19 cellular contexts compared by ENCODE assay signal in the genomic region with DNA sequence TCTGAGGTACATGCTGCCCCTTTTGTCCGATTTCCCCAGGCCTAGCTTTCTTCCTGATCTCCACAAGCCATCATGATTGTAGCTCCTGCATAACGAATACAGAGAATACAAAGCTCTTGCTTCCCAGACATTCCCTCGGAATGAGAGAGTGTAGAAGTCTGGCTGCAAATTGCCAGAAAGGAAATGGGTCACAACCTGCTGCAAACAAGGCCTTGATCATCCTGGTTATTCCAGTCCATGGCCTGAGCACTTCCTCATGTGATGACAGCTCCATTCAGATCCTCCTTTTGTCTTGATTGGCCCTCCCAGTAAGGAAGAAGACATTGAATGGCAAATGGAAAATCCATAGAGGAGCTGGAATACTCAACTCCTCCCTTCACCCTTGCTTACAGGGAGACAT.
DNase-seq lines count a peak whose midpoint lies in the region; ATAC-seq, FAIRE-seq and TF ChIP-seq lines count a peak whose summit lies in the region.
"Had no signal": no experiment of that assay in that cellular context is flagged by ENCODE, and none has a peak within 500 bp of the region (broad histone marks: within the 10 kb centered on the region; RNA-seq: fewer than 3 reads in every experiment).

No MANE protein-coding gene starts in this region.

- peak overlapping the region; percentile 1 for H3K27ac Mint-ChIP-seq in activated naive CD8-positive, alpha-beta T cell
- no peak overlapping the region for H3K27ac Mint-ChIP-seq in activated naive CD8-positive, alpha-beta T cell treated with anti-CD3 and anti-CD28 coated beads for 36 hours
- H3K27ac Mint-ChIP-seq in activated T-cell treated with anti-CD3 and anti-CD28 coated beads, Interleukin-2, amount 50 U/mL, for 72 hours = no peak overlapping the region
- H3K27ac Mint-ChIP-seq in stimulated activated naive B cell treated with anti-CD40 and anti-IgM and Interleukin-4, amounts not matched to agents 10 μg/mL and 1 μg/mL and 100 μg/mL, for 72 hours = no peak overlapping the region
- H3K27ac Mint-ChIP-seq: CD4-positive, CD25-positive, alpha-beta regulatory T cell had no signal

- DNase-seq in activated naive CD8-positive, alpha-beta T cell treated with anti-CD3 and anti-CD28 coated beads for 36 hours = no peak
- DNase-seq in bronchial epithelial cell (ENCODE audit: low read depth) (peak; percentile 90), glomerular visceral epithelial cell (ENCODE audit: extremely low spot score) (peak; percentile 7)
- no peak for DNase-seq in activated T-cell treated with anti-CD3 and anti-CD28 coated beads, Interleukin-2, amount 50 U/mL, for 72 hours
- DNase-seq in stimulated activated CD4-positive, alpha-beta T cell treated with anti-CD3 and anti-CD28 coated beads, Interleukin-12 subunit alpha, Interleukin-12 subunit beta, amount 100 ng/mL, for 4 hours = no peak
- no peak for DNase-seq in stimulated activated naive B cell treated with anti-CD40 and anti-IgM and Interleukin-4, amounts not matched to agents 10 μg/mL and 1 μg/mL and 100 μg/mL, for 72 hours
- DNase-seq: AML-193; Calu3; CD4-positive, CD25-positive, alpha-beta regulatory T cell; Karpas-422; MM.1S; NCI-H1105 treated with DMSO at 0.1 percent for 48 hours; NCI-H187; NCI-H446 had no signal

- H3K4me3 Mint-ChIP-seq in activated naive CD8-positive, alpha-beta T cell = no peak overlapping the region
- no peak overlapping the region for H3K4me3 Mint-ChIP-seq in activated naive CD8-positive, alpha-beta T cell treated with anti-CD3 and anti-CD28 coated beads for 36 hours
- no peak overlapping the region for H3K4me3 Mint-ChIP-seq in activated T-cell treated with anti-CD3 and anti-CD28 coated beads, Interleukin-2, amount 50 U/mL, for 72 hours
- H3K4me3 Mint-ChIP-seq in stimulated activated naive B cell treated with anti-CD40 and anti-IgM and Interleukin-4, amounts not matched to agents 10 μg/mL and 1 μg/mL and 100 μg/mL, for 72 hours = no peak overlapping the region
- H3K4me3 Mint-ChIP-seq: CD4-positive, CD25-positive, alpha-beta regulatory T cell had no signal

- peaks cover 2% of the 10 kb centered on the region for H3K27me3 Mint-ChIP-seq in activated naive CD8-positive, alpha-beta T cell
- H3K27me3 Mint-ChIP-seq in activated naive CD8-positive, alpha-beta T cell treated with anti-CD3 and anti-CD28 coated beads for 36 hours = peaks cover 29% of the 10 kb centered on the region
- peaks cover 61% of the 10 kb centered on the region for H3K27me3 Mint-ChIP-seq in activated T-cell treated with anti-CD3 and anti-CD28 coated beads, Interleukin-2, amount 50 U/mL, for 72 hours (ENCODE audit: low read depth)
- H3K27me3 Mint-ChIP-seq in stimulated activated naive B cell treated with anti-CD40 and anti-IgM and Interleukin-4, amounts not matched to agents 10 μg/mL and 1 μg/mL and 100 μg/mL, for 72 hours = peaks cover 15 to 42% of the 10 kb centered on the region in 2 donors

- no peak for ATAC-seq in activated T-cell treated with anti-CD3 and anti-CD28 coated beads, Interleukin-2, amount 50 U/mL, for 72 hours (replicated peaks in 1 of 2)
- ATAC-seq in HG03135 (IDR thresholded peaks at IDR 0.05; ENCODE audit: unreplicated experiment) = no peak
- ATAC-seq in stimulated activated naive B cell treated with anti-CD40 and anti-IgM and Interleukin-4, amounts not matched to agents 10 μg/mL and 1 μg/mL and 100 μg/mL, for 72 hours (replicated peaks) = no peak

- no peak for FAIRE-seq in bronchial epithelial cell (lab: Jason Lieb, UNC)
- FAIRE-seq: A204.1, G401.6, GM12891 had no signal

- H3K36me3 Mint-ChIP-seq in activated naive CD8-positive, alpha-beta T cell = no peaks in the 10 kb centered on the region
- H3K36me3 Mint-ChIP-seq in activated naive CD8-positive, alpha-beta T cell treated with anti-CD3 and anti-CD28 coated beads for 36 hours = no peaks in the 10 kb centered on the region
- peaks cover 3 to 4% of the 10 kb centered on the region in 2 donors for H3K36me3 Mint-ChIP-seq in activated T-cell treated with anti-CD3 and anti-CD28 coated beads, Interleukin-2, amount 50 U/mL, for 72 hours (ENCODE audit: insufficient read depth in 2 of 2)
- H3K36me3 Mint-ChIP-seq in stimulated activated naive B cell treated with anti-CD40 and anti-IgM and Interleukin-4, amounts not matched to agents 10 μg/mL and 1 μg/mL and 100 μg/mL, for 72 hours = no peaks in the 10 kb centered on the region
- H3K36me3 Mint-ChIP-seq: CD4-positive, CD25-positive, alpha-beta regulatory T cell had no signal

- no peak overlapping the region for H3K4me3 ChIP-seq in bronchial epithelial cell (ENCODE audit: low read depth, low read length)

- peaks cover 32% of the 10 kb centered on the region for H3K4me1 Mint-ChIP-seq in activated naive CD8-positive, alpha-beta T cell (ENCODE audit: low read depth)
- H3K4me1 Mint-ChIP-seq in activated naive CD8-positive, alpha-beta T cell treated with anti-CD3 and anti-CD28 coated beads for 36 hours = peaks cover 22% of the 10 kb centered on the region
- H3K4me1 Mint-ChIP-seq in activated T-cell treated with anti-CD3 and anti-CD28 coated beads, Interleukin-2, amount 50 U/mL, for 72 hours (ENCODE audit: low read depth) = peaks cover 43% of the 10 kb centered on the region
- peaks cover 7 to 10% of the 10 kb centered on the region in 2 donors for H3K4me1 Mint-ChIP-seq in stimulated activated naive B cell treated with anti-CD40 and anti-IgM and Interleukin-4, amounts not matched to agents 10 μg/mL and 1 μg/mL and 100 μg/mL, for 72 hours

- no peaks in the 10 kb centered on the region for H3K27me3 ChIP-seq in bronchial epithelial cell (ENCODE audit: control insufficient read depth, insufficient read depth, low read length)

- TF ChIP-seq CTCF in bronchial epithelial cell (IDR thresholded peaks at IDR 0.05; ENCODE audit: insufficient read depth, low read length, severe bottlenecking) = no peak

- H3K36me3 ChIP-seq in bronchial epithelial cell (ENCODE audit: control insufficient read depth, insufficient read depth, low read length) = no peaks in the 10 kb centered on the region

- H3K9me3 Mint-ChIP-seq in activated naive CD8-positive, alpha-beta T cell (ENCODE audit: low read depth) = no peaks in the 10 kb centered on the region
- H3K9me3 Mint-ChIP-seq in activated naive CD8-positive, alpha-beta T cell treated with anti-CD3 and anti-CD28 coated beads for 36 hours = no peaks in the 10 kb centered on the region
- peaks cover 0 to 1% of the 10 kb centered on the region in 2 donors for H3K9me3 Mint-ChIP-seq in activated T-cell treated with anti-CD3 and anti-CD28 coated beads, Interleukin-2, amount 50 U/mL, for 72 hours
- H3K9me3 Mint-ChIP-seq in stimulated activated naive B cell treated with anti-CD40 and anti-IgM and Interleukin-4, amounts not matched to agents 10 μg/mL and 1 μg/mL and 100 μg/mL, for 72 hours = no peaks in the 10 kb centered on the region

Comparison
In these comparisons a context has a peak if more than half of its experiments do, and no peak if none do; other contexts are left out.
1. DNase-seq: peak in bronchial epithelial cell (single experiment) and glomerular visceral epithelial cell (single experiment); none in activated naive CD8-positive, alpha-beta T cell treated with anti-CD3 and anti-CD28 coated beads for 36 hours (single experiment), activated T-cell treated with anti-CD3 and anti-CD28 coated beads, Interleukin-2, amount 50 U/mL, for 72 hours (0 of 2), stimulated activated CD4-positive, alpha-beta T cell treated with anti-CD3 and anti-CD28 coated beads, Interleukin-12 subunit alpha, Interleukin-12 subunit beta, amount 100 ng/mL, for 4 hours (single experiment) and stimulated activated naive B cell treated with anti-CD40 and anti-IgM and Interleukin-4, amounts not matched to agents 10 μg/mL and 1 μg/mL and 100 μg/mL, for 72 hours (single experiment).